In the genomic region with DNA sequence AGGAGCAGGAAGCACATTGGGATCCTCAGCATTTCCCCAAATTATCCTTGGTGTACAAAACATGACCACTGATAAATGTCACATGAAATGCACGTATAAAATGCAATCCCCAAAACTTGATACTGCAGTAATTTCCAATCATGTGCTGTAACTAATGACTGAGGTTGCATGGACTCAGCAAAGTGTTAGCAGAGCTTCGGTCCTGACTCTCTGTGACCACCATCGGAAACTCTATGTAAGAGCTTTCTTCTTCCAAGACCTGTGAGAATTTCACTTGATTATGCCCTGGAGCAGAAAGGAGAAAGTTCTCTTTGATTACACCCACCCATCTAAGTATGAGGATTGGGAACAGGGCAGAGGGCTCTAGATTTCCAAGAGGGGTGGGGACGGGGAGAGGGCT, we compare ENCODE assay signal across 1 cellular context.
A peak's percentile ranks its signal among the peaks of the same experiment; 100 is the strongest.
TF ChIP-seq lines count a peak whose summit lies in the region.

No MANE protein-coding gene starts in this region.

TF ChIP-seq in K562, 482 proteins besides CTCF, POLR2A, EP300 and RAD21 (continued from another document):
- TF ChIP-seq, protein P1, sequence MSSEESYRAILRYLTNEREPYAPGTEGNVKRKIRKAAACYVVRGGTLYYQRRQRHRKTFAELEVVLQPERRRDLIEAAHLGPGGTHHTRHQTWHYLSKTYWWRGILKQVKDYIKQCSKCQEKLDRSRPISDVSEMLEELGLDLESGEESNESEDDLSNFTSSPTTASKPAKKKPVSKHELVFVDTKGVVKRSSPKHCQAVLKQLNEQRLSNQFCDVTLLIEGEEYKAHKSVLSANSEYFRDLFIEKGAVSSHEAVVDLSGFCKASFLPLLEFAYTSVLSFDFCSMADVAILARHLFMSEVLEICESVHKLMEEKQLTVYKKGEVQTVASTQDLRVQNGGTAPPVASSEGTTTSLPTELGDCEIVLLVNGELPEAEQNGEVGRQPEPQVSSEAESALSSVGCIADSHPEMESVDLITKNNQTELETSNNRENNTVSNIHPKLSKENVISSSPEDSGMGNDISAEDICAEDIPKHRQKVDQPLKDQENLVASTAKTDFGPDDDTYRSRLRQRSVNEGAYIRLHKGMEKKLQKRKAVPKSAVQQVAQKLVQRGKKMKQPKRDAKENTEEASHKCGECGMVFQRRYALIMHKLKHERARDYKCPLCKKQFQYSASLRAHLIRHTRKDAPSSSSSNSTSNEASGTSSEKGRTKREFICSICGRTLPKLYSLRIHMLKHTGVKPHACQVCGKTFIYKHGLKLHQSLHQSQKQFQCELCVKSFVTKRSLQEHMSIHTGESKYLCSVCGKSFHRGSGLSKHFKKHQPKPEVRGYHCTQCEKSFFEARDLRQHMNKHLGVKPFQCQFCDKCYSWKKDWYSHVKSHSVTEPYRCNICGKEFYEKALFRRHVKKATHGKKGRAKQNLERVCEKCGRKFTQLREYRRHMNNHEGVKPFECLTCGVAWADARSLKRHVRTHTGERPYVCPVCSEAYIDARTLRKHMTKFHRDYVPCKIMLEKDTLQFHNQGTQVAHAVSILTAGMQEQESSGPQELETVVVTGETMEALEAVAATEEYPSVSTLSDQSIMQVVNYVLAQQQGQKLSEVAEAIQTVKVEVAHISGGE (CRISPR knock-in tag; IDR thresholded peaks at IDR 0.05), result 0 out of 6 replicates have a peak, but pooled peaks of 1 of the 3 experiments have one; percentile 9
- 0 out of 2 replicates have a peak, but pooled peaks have one; percentile 35 for TF ChIP-seq ZSCAN32 (CRISPR knock-in tag; IDR thresholded peaks at IDR 0.05)
- no peak for TF ChIP-seq ZNF766 (CRISPR knock-in tag; conservative IDR thresholded peaks at IDR 0.05)
- TF ChIP-seq, protein P2, sequence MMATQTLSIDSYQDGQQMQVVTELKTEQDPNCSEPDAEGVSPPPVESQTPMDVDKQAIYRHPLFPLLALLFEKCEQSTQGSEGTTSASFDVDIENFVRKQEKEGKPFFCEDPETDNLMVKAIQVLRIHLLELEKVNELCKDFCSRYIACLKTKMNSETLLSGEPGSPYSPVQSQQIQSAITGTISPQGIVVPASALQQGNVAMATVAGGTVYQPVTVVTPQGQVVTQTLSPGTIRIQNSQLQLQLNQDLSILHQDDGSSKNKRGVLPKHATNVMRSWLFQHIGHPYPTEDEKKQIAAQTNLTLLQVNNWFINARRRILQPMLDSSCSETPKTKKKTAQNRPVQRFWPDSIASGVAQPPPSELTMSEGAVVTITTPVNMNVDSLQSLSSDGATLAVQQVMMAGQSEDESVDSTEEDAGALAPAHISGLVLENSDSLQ (IDR thresholded peaks at IDR 0.05), result no peak
- peak; percentile 18 for TF ChIP-seq RBBP5 (IDR thresholded peaks at IDR 0.05; ENCODE audit: borderline replicate concordance, insufficient read depth, low read length, poor library complexity, severe bottlenecking)
- no peak for TF ChIP-seq TAF7 (tag; IDR thresholded peaks at IDR 0.05)
- 0 out of 2 replicates have a peak, but pooled peaks have one; percentile 4 for TF ChIP-seq VEZF1 (CRISPR knock-in tag; IDR thresholded peaks at IDR 0.05)
- no peak for TF ChIP-seq ZNF764 (CRISPR knock-in tag; IDR thresholded peaks at IDR 0.05; ENCODE audit: low read depth)
- no peak for TF ChIP-seq DDX20 (tag; IDR thresholded peaks at IDR 0.05; ENCODE audit: low read depth)
- no peak for TF ChIP-seq IRF1 (CRISPR knock-in tag; IDR thresholded peaks at IDR 0.05; ENCODE audit: borderline replicate concordance)
